In genomic region chr2:20439193-20439475, GRCh38 we compare ENCODE assay signal across 9 cellular contexts. TPM values are rescaled to one million over a fixed set of nuclear protein-coding genes. Genes with fewer than 3 reads are reported as not detected.
A peak's percentile ranks its signal among the peaks of the same experiment; 100 is the strongest.
DNase-seq lines count a peak whose midpoint lies in the region; ATAC-seq and TF ChIP-seq lines count a peak whose summit lies in the region.
"Had no signal": no experiment of that assay in that cellular context is flagged by ENCODE, and none has a peak within 500 bp of the region (broad histone marks: within the 10 kb centered on the region; RNA-seq: fewer than 3 reads in every experiment).

No MANE protein-coding gene starts in this region.

- H3K36me3 Mint-ChIP-seq in HFFc6 (ENCODE audit: low read depth) (no peaks in the 10 kb centered on the region), GM23338 (ENCODE audit: low read depth) (no peaks in the 10 kb centered on the region)

- H3K27ac ChIP-seq in ascending aorta (peak overlapping the region; percentile 84 to 89), stomach (peak overlapping the region; percentile 62 to 84 (median 81)), GM23338 (ENCODE audit: low read depth) (no peak overlapping the region)
- H3K27ac ChIP-seq: KMS-11 had no signal

- TF ChIP-seq CTCF in HFFc6 (IDR thresholded peaks at IDR 0.05) (no peak), ascending aorta (IDR thresholded peaks at IDR 0.05) (no peak), stomach (IDR thresholded peaks at IDR 0.05) (no peak), GM23338 (conservative IDR thresholded peaks at IDR 0.05; ENCODE audit: low read depth in 2 of 2) (no peak)

- WGBS in stomach, 5 donors: 27 to 42% (median 32%) methylated on average over 4 of the region's 4 CpGs

- H3K4me3 ChIP-seq in ascending aorta (peak overlapping the region; percentile 1 to 43), stomach (no peak overlapping the region), GM23338 (no peak overlapping the region)

- DNase-seq in HFFc6 (no peak), ascending aorta (ENCODE audit: low spot score in 2 of 2) (peak in 1 of 2 donors; percentile 74), islet precursor cell (peak; percentile 37), stomach (peak; percentile 55), GM23338 (ENCODE audit: low spot score) (no peak), putamen (ENCODE audit: low spot score) (no peak)
- no peak for DNase-seq in stimulated activated CD4-positive, alpha-beta T cell treated with anti-CD3 and anti-CD28 coated beads, Interleukin-4, amount 100 ng/mL, for 24 hours

- ATAC-seq in GM23338 (no peak), GM18870 (IDR thresholded peaks at IDR 0.05; ENCODE audit: unreplicated experiment) (no peak)

- H3F3A ChIP-seq in GM23338 (replicated peaks; ENCODE audit: low read depth): no peaks in the 10 kb centered on the region

- TF ChIP-seq POLR2A in stomach (IDR thresholded peaks at IDR 0.05): no peak

- intact Hi-C loops in ascending aorta (cut with DNase I) (loop anchor here (5.0 kb wide), 1 partner anchor 62 kb away; no protein-coding TSS in a partner anchor), stomach (cut with DNase I; ENCODE audit: low total_unique reads) (no loop called here)

- H3K36me3 ChIP-seq in ascending aorta (no peaks in the 10 kb centered on the region), stomach (no peaks in the 10 kb centered on the region), GM23338 (ENCODE audit: insufficient read depth) (no peaks in the 10 kb centered on the region)

- H3K9me2 ChIP-seq in GM23338 (ENCODE audit: insufficient read depth): no peaks in the 10 kb centered on the region

- no peak overlapping the region for H3K4me2 ChIP-seq in GM23338
- H3K4me2 ChIP-seq: KMS-11 had no signal

- H3K4me1 ChIP-seq in ascending aorta (peaks cover 7 to 22% of the 10 kb centered on the region in 2 donors), stomach (peaks cover 11 to 49% (median 27%) of the 10 kb centered on the region in 4 donors), GM23338 (ENCODE audit: insufficient read depth) (peaks cover 2% of the 10 kb centered on the region)

- peaks cover 3% of the 10 kb centered on the region; the same call in 1 of the 2 replicates for H3K27me3 Mint-ChIP-seq in HFFc6 (ENCODE audit: insufficient read depth)
- peaks cover 4% of the 10 kb centered on the region for H3K27me3 Mint-ChIP-seq in GM23338 (ENCODE audit: insufficient read depth, low read depth, poor library complexity)

- no peaks in the 10 kb centered on the region for H4K20me1 ChIP-seq in GM23338 (replicated peaks; ENCODE audit: insufficient read depth)

- H3K9me3 ChIP-seq in ascending aorta (no peaks in the 10 kb centered on the region), stomach (no peaks in the 10 kb centered on the region)

- no peak overlapping the region for H2AFZ ChIP-seq in GM23338

- H3K79me2 ChIP-seq in GM23338 (replicated peaks; ENCODE audit: insufficient read depth): no peaks in the 10 kb centered on the region

- no peak for TF ChIP-seq EP300 in stomach (IDR thresholded peaks at IDR 0.05)

- H3K9me3 Mint-ChIP-seq in HFFc6 (no peaks in the 10 kb centered on the region), GM23338 (no peaks in the 10 kb centered on the region)

- peaks cover 30% of the 10 kb centered on the region for H3K4me1 Mint-ChIP-seq in HFFc6 (ENCODE audit: low read depth)
- H3K4me1 Mint-ChIP-seq in GM23338: peaks cover 8% of the 10 kb centered on the region

- H3K4me3 Mint-ChIP-seq in HFFc6: peak overlapping the region; percentile 68; the same call in 1 of the 2 replicates
- no peak overlapping the region for H3K4me3 Mint-ChIP-seq in GM23338

- H3K27ac Mint-ChIP-seq in HFFc6 (no peak overlapping the region), GM23338 (no peak overlapping the region)

- H3K27me3 ChIP-seq in ascending aorta (no peaks in the 10 kb centered on the region), stomach (no peaks in the 10 kb centered on the region), GM23338 (ENCODE audit: insufficient read depth) (no peaks in the 10 kb centered on the region)

TF ChIP-seq in GM23338, 12 proteins besides CTCF, POLR2A, EP300 and RAD21:
- no peak for TF ChIP-seq JUNB (IDR thresholded peaks at IDR 0.05; ENCODE audit: unreplicated experiment)
- no peak for TF ChIP-seq STAT1 (IDR thresholded peaks at IDR 0.05; ENCODE audit: unreplicated experiment)

RNA-seq across cellular contexts. Expression of gene RHOB, which starts 7.7 kb away (rescaled TPM):
- total RNA-seq in HFFc6 (2021; fragmentation: NEBNext Ultra II Directional; extraction: Animal tissue kit (Norgen Biotek cat#: 25700)): 100 to 1,000 TPM; 128 to 146 (median 133) TPM
- total RNA-seq in ascending aorta: 3,143 TPM
- 1,000 to 10,000 TPM in 1 of 5 donors, 100 to 1,000 TPM in 4; 353 to 1,146 (median 607) TPM for total RNA-seq in stomach
- polyA plus RNA-seq in stomach: 100 to 1,000 TPM; 143 to 327 (median 145) TPM
- 26.9 and 29.2 TPM in 2 replicates for total RNA-seq in GM23338 (2014; rRNA removed; shearing (Covaris generic))
- 5.5 and 6.6 TPM in 2 replicates for polyA plus RNA-seq in GM23338 (2016; fragmentation: Nextera tagmentation; extraction: Ambion mirVana)

Comparison
In these comparisons a context has a peak if more than half of its experiments do, and no peak if none do; other contexts are left out.
1. DNase-seq: peak in islet precursor cell (single experiment) and stomach (single experiment); none in HFFc6 (single experiment), GM23338 (single experiment), putamen (single experiment) and stimulated activated CD4-positive, alpha-beta T cell treated with anti-CD3 and anti-CD28 coated beads, Interleukin-4, amount 100 ng/mL, for 24 hours (single experiment).
2. H3K4me3 ChIP-seq: peak in ascending aorta (2 of 2); none in stomach (0 of 4) and GM23338 (single experiment).